ENCODE assay signal across 11 cellular contexts in the genomic region with DNA sequence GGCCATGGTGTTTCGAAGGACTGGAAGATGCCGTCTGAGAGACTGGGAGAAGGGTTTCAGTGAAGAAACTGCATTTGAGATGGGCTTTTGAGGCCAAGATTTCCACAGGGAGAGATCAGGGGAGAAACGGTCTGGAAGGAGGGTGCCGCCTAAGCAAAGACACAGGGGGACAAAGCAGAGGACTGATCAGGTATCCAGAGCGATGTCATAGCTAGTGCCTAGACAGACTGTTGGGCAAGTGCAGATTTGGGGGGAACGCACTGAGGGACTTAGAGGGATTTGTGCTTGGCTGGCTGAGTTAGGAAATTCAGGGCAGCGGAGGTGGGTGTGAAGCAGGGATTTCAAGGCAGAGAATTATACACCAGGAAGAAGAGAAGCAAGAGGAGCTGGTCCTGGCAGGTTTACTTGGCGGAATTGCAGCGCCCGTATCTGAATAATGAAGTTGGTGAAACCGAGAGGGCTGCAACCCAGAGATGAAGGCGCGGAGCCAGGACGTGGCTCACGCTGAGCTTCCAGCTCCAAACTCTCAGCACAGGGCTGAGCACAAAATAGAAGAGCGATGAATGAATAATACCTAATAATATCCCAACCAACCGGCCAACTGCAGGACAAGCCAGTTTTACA.
DNase-seq lines count a peak whose midpoint lies in the region; ATAC-seq, FAIRE-seq and TF ChIP-seq lines count a peak whose summit lies in the region.
"Had no signal": no experiment of that assay in that cellular context is flagged by ENCODE, and none has a peak within 500 bp of the region (broad histone marks: within the 10 kb centered on the region; RNA-seq: fewer than 3 reads in every experiment).

No MANE protein-coding gene starts in this region.

- intact Hi-C loops in sciatic nerve (cut with DNase I), result no loop called here

- dilution Hi-C loops in keratinocyte (cut with MboI; ENCODE audit: extremely low pct_ligation_motif_present, low sequenced_read_pairs), result no loop called here

- H3K27me3 ChIP-seq in keratinocyte (ENCODE audit: control insufficient read depth, extremely low read depth, insufficient read depth, low read length) (no peaks in the 10 kb centered on the region), thoracic aorta (replicated peaks; ENCODE audit: insufficient read depth) (no peaks in the 10 kb centered on the region)

- TF ChIP-seq CTCF in keratinocyte (optimal IDR thresholded peaks at IDR 0.05 in 1 of 3, IDR thresholded peaks at IDR 0.05 in 1 of 3, conservative IDR thresholded peaks at IDR 0.05 in 1 of 3; ENCODE audit: extremely low read depth in 1 of 3, insufficient read depth in 2 of 3, low read length in 3 of 3) (no peak), thoracic aorta (IDR thresholded peaks at IDR 0.05) (no peak)

- no peaks in the 10 kb centered on the region for H4K20me1 ChIP-seq in keratinocyte (ENCODE audit: control insufficient read depth, extremely low read depth, insufficient read depth, low read length)

- H3K9ac ChIP-seq in keratinocyte (ENCODE audit: control insufficient read depth, extremely low read depth, insufficient read depth, low read length), result no peak overlapping the region

- H3K4me1 ChIP-seq in keratinocyte (ENCODE audit: control insufficient read depth, extremely low read depth, insufficient read depth, low read length), result peaks cover 15% of the 10 kb centered on the region
- H3K4me1 ChIP-seq in thoracic aorta (ENCODE audit: control insufficient read depth in 1 of 2, low read depth in 2 of 2), result peaks cover 4 to 47% of the 10 kb centered on the region in 2 donors

- H3K27ac ChIP-seq in keratinocyte (ENCODE audit: control insufficient read depth, insufficient read depth, low read length) (no peak overlapping the region), thoracic aorta (peak overlapping the region; percentile 69 to 83)

- H3K79me2 ChIP-seq in keratinocyte (ENCODE audit: control insufficient read depth, insufficient read depth, low read length), result no peaks in the 10 kb centered on the region

- H3K4me2 ChIP-seq in keratinocyte (ENCODE audit: control insufficient read depth, extremely low read depth, insufficient read depth, low read depth, low read length), result peak overlapping the region; percentile 27

- H3K9me3 ChIP-seq in keratinocyte (ENCODE audit: control insufficient read depth, low read depth, low read length), result no peaks in the 10 kb centered on the region
- no peaks in the 10 kb centered on the region for H3K9me3 ChIP-seq in thoracic aorta

- H3K9me1 ChIP-seq in keratinocyte (ENCODE audit: control insufficient read depth, extremely low read depth, insufficient read depth, low read length), result no peaks in the 10 kb centered on the region

- H2AFZ ChIP-seq in keratinocyte (ENCODE audit: control insufficient read depth, low read length), result peak overlapping the region; percentile 32

- H3K36me3 ChIP-seq in keratinocyte (ENCODE audit: control insufficient read depth in 2 of 2, extremely low read depth in 1 of 2, insufficient read depth in 2 of 2, low read length in 2 of 2), result no peaks in the 10 kb centered on the region
- no peaks in the 10 kb centered on the region for H3K36me3 ChIP-seq in thoracic aorta

- peak; percentile 23 for FAIRE-seq in keratinocyte (lab: Jason Lieb, UNC)
- FAIRE-seq in HTR-8/SVneo (lab: Jason Lieb, UNC), result no peak

- H3K4me3 ChIP-seq in keratinocyte (ENCODE audit: control insufficient read depth in 2 of 3, extremely low read depth in 1 of 3, insufficient read depth in 2 of 3, low read depth in 1 of 3, low read length in 3 of 3) (no peak overlapping the region), thoracic aorta (peak overlapping the region; percentile 70)

- DNase-seq in NCI-H1092 treated with DMSO at 0.1 percent for 48 hours (lab: John Stamatoyannopoulos, UW), result peak; percentile 48
- peak; percentile 57 for DNase-seq in ecto neural progenitor cell (ENCODE audit: low spot score)
- DNase-seq in keratinocyte (ENCODE audit: low read depth, low spot score), result no peak
- peak; percentile 38 for DNase-seq in thoracic aorta (ENCODE audit: low spot score)
- DNase-seq in HTR-8/SVneo (ENCODE audit: insufficient read length, low spot score), result no peak
- DNase-seq in AG20443 (ENCODE audit: low spot score), result no peak
- DNase-seq in sciatic nerve (ENCODE audit: low spot score), result no peak
- DNase-seq: effector memory CD4-positive, alpha-beta T cell; GDM1; islet precursor cell had no signal

- ATAC-seq in thoracic aorta (ENCODE audit: insufficient number of reproducible peaks, low FRiP score, low read depth) (peak; percentile 78), GM18870 (IDR thresholded peaks at IDR 0.05; ENCODE audit: unreplicated experiment) (no peak), sciatic nerve (no peak)

Comparison
In these comparisons a context has a peak if more than half of its experiments do, and no peak if none do; other contexts are left out.
1. DNase-seq: peak in NCI-H1092 treated with DMSO at 0.1 percent for 48 hours (single experiment), ecto neural progenitor cell (single experiment) and thoracic aorta (single experiment); none in keratinocyte (single experiment), HTR-8/SVneo (single experiment), AG20443 (single experiment) and sciatic nerve (single experiment).